ENCODE assay signal across 8 cellular contexts in the genomic region with DNA sequence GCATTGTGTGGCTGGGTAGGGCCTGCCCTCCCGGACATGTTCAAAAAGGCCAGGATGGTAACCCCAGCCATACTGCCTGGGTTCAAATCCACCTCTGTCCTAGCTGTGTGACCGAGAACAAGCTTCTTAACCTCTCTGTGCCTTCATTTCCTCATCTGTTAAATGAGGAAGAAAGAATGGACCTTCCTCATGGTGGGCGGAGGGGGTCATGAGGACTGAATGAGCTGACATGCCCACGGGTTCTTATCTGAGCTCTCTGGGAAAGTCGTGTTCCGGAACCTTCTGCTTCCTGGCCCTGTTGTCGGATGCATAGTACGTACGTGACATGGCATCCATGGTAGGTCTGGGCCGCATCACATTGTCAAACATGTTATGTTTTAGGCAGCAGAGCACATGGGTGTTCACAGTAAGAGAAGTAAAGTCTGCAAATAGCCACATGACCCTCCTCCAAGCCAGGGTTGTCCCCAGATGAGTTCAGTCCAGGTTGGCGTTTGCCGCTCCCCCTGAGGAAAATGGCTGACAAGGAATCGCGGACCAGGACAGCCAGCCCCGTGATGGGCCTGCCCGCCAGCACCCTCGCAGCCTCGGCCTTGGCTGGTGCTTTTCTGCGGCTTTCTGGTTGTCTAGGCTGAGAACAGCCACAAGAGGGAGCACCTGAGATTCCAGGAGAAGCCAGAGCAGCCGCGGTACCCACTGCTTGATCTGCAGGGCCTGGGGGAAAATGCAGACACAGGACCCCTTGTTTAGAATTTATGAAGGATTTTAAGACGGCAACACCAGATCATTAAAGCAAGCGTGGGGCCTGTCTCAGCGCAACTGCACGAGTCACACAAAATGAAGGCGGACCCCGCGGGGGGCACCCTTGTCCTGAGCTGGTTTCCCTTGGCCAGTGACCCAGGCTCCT. TPM values are rescaled to one million over a fixed set of nuclear protein-coding genes. Genes with fewer than 3 reads are reported as not detected.
DNase-seq lines count a peak whose midpoint lies in the region; ATAC-seq, FAIRE-seq and TF ChIP-seq lines count a peak whose summit lies in the region.

No MANE protein-coding gene starts in this region.

- no peaks in the 10 kb centered on the region for H4K20me1 ChIP-seq in OCI-LY1 (ENCODE audit: insufficient read depth, low read length)

- H3K27me3 Mint-ChIP-seq in CD4-positive, alpha-beta memory T cell = no peaks in the 10 kb centered on the region

- peaks cover 5 to 8% (median 6%) of the 10 kb centered on the region in 4 donors for H3K4me1 Mint-ChIP-seq in CD4-positive, alpha-beta memory T cell

- intact Hi-C loops in CD4-positive, alpha-beta memory T cell (cut with micrococcal nuclease) = loop anchor here (1.0 to 2.0 kb wide), 3 partner anchors 29 to 167 kb away; partner anchors contain the start of gene CA11
- intact Hi-C loops in mucosa of descending colon (cut with DNase I, micrococcal nuclease) = no loop called here

- CTCF ChIA-PET in CD4-positive, alpha-beta memory T cell (lab: Charles Lee; ENCODE audit: partially characterized antibody) = interaction anchor here (0.7 to 3.6 kb wide), 26 partner anchors 8 to 169 kb away, joined by 3 to 34 read pairs (median 5); partner anchors contain the start of genes CA11 and DBP

- no peaks in the 10 kb centered on the region for H3K79me2 ChIP-seq in OCI-LY1 (ENCODE audit: insufficient read depth, low read length)

- peak; percentile 68 for FAIRE-seq in HTR-8/SVneo (lab: Jason Lieb, UNC)

- ATAC-seq in mucosa of descending colon (peak; percentile 78), HG02588 (IDR thresholded peaks at IDR 0.05; ENCODE audit: unreplicated experiment) (no peak)

- POLR2A ChIA-PET in CD4-positive, alpha-beta memory T cell (lab: Charles Lee; ENCODE audit: partially characterized antibody) = interaction anchor here (0.6 to 3.3 kb wide), 6 partner anchors 8 to 77 kb away, joined by 3 to 25 read pairs (median 4); partner anchors contain the start of genes CA11 and DBP

- H3K36me3 Mint-ChIP-seq in CD4-positive, alpha-beta memory T cell = no peaks in the 10 kb centered on the region

- no peaks in the 10 kb centered on the region for H3K9me3 ChIP-seq in CD4-positive, alpha-beta memory T cell (ENCODE audit: control insufficient read depth in 1 of 2, low read length in 2 of 2)
- H3K9me3 ChIP-seq in OCI-LY1 (ENCODE audit: low read length) (no peaks in the 10 kb centered on the region), mucosa of descending colon (no peaks in the 10 kb centered on the region)

- no peaks in the 10 kb centered on the region for H3F3A ChIP-seq in OCI-LY1 (ENCODE audit: insufficient read depth, low read length)

- H3K27ac Mint-ChIP-seq in CD4-positive, alpha-beta memory T cell = peak overlapping the region in 3 of 7 donors; percentile 23 to 86 (median 64)

- H3K4me3 Mint-ChIP-seq in CD4-positive, alpha-beta memory T cell = peak overlapping the region in 1 of 8 donors; percentile 2

- no peak overlapping the region for H3K9ac ChIP-seq in OCI-LY1 (ENCODE audit: low read length)

- DNase-seq in CD4-positive, alpha-beta memory T cell = peak; percentile 72 to 80 (median 75)
- DNase-seq in HTR-8/SVneo (ENCODE audit: insufficient read length, low spot score) = peak; percentile 94
- DNase-seq in activated CD8-positive, alpha-beta memory T cell treated with anti-CD3 and anti-CD28 coated beads, Interleukin-2, amount 50 U/mL, for 48 hours = peak; percentile 86
- DNase-seq in epidermal melanocyte (ENCODE audit: insufficient read length, low spot score) = peak; percentile 99
- DNase-seq in mucosa of descending colon = peak; percentile 72 to 92 (median 82)
- peak; percentile 57 for DNase-seq in stimulated activated CD8-positive, alpha-beta memory T cell treated with anti-CD3 and anti-CD28 coated beads, Interleukin-4, amount 100 ng/mL, for 24 hours (ENCODE audit: low read depth)

- H3K9me3 Mint-ChIP-seq in CD4-positive, alpha-beta memory T cell = no peaks in the 10 kb centered on the region

- no peak overlapping the region for H2AFZ ChIP-seq in OCI-LY1 (ENCODE audit: low read length)

- H3K27me3 ChIP-seq in CD4-positive, alpha-beta memory T cell (ENCODE audit: insufficient read depth, low read length) = no peaks in the 10 kb centered on the region
- 0 out of 2 replicates have a peak, but pooled peaks cover 5% of the 10 kb centered on the region for H3K27me3 ChIP-seq in OCI-LY1 (ENCODE audit: insufficient read depth, low read length)

- H3K4me2 ChIP-seq in OCI-LY1 (ENCODE audit: low read length) = no peak overlapping the region

- no peaks in the 10 kb centered on the region for H3K9me2 ChIP-seq in OCI-LY1 (ENCODE audit: low read depth, low read length)

- H3K36me3 ChIP-seq in CD4-positive, alpha-beta memory T cell (ENCODE audit: insufficient read depth, low read length) = no peaks in the 10 kb centered on the region
- no peaks in the 10 kb centered on the region for H3K36me3 ChIP-seq in OCI-LY1 (ENCODE audit: insufficient read depth, low read length)
- H3K36me3 ChIP-seq in mucosa of descending colon (ENCODE audit: low read depth) = no peaks in the 10 kb centered on the region

- TF ChIP-seq CTCF in OCI-LY1 (IDR thresholded peaks at IDR 0.05; ENCODE audit: low read length) (peak; percentile 83), mucosa of descending colon (IDR thresholded peaks at IDR 0.05) (peak; percentile 74)

- H3K4me1 ChIP-seq in CD4-positive, alpha-beta memory T cell (ENCODE audit: insufficient read depth, low read length) = peaks cover 9% of the 10 kb centered on the region
- H3K4me1 ChIP-seq in OCI-LY1 (ENCODE audit: insufficient read depth, low read length, severe bottlenecking) (peaks cover 6% of the 10 kb centered on the region), mucosa of descending colon (ENCODE audit: low read depth) (peaks cover 20% of the 10 kb centered on the region)

- no peak overlapping the region for H3K4me3 ChIP-seq in CD4-positive, alpha-beta memory T cell (ENCODE audit: low read length in 2 of 2)
- H3K4me3 ChIP-seq in OCI-LY1 (ENCODE audit: low read depth, low read length, poor library complexity, severe bottlenecking) (no peak overlapping the region), mucosa of descending colon (no peak overlapping the region)

- H3K27ac ChIP-seq in CD4-positive, alpha-beta memory T cell (ENCODE audit: low read depth, low read length) = no peak overlapping the region
- H3K27ac ChIP-seq in OCI-LY1 (ENCODE audit: low read depth, low read length, poor library complexity, severe bottlenecking) = no peak overlapping the region

RNA-seq across cellular contexts. Expression of gene NTN5, which starts 2.4 kb away (rescaled TPM):
- 1 to 10 TPM; 2.3 to 3.3 TPM for total RNA-seq in CD4-positive, alpha-beta memory T cell
- polyA plus RNA-seq in CD4-positive, alpha-beta memory T cell = under 1 TPM in 1 of 2 donors, not detected in 1; 0.62 TPM
- total RNA-seq in mucosa of descending colon = 1 to 10 TPM in 1 of 3 donors, under 1 TPM in 2; 0.22 to 1.2 (median 0.46) TPM

RNA-seq across cellular contexts. Expression of gene FUT2, which starts 20.6 kb away (rescaled TPM):
- not detected for total RNA-seq in CD4-positive, alpha-beta memory T cell
- under 1 TPM; 0.11 to 0.59 TPM for polyA plus RNA-seq in CD4-positive, alpha-beta memory T cell
- total RNA-seq in mucosa of descending colon = 100 to 1,000 TPM in 2 of 3 donors, 10 to 100 TPM in 1; 44.7 to 137 (median 116) TPM

RNA-seq across cellular contexts. Expression of gene CA11, which starts 29.2 kb away (rescaled TPM):
- 10 to 100 TPM; 13.7 to 15.4 TPM for total RNA-seq in CD4-positive, alpha-beta memory T cell
- polyA plus RNA-seq in CD4-positive, alpha-beta memory T cell = 1 to 10 TPM; 5.0 to 9.4 TPM
- total RNA-seq in mucosa of descending colon = 10 to 100 TPM in 1 of 3 donors, 1 to 10 TPM in 2; 1.8 to 19.9 (median 3.7) TPM

RNA-seq across cellular contexts. Expression of gene DBP, which starts 38.0 kb away (rescaled TPM):
- total RNA-seq in CD4-positive, alpha-beta memory T cell = 10 to 100 TPM; 62.6 to 69.5 TPM
- polyA plus RNA-seq in CD4-positive, alpha-beta memory T cell = 100 to 1,000 TPM in 1 of 2 donors, 10 to 100 TPM in 1; 37.4 to 113 TPM
- 10 to 100 TPM in 2 of 3 donors, 1 to 10 TPM in 1; 8.2 to 18.4 (median 11.1) TPM for total RNA-seq in mucosa of descending colon

RNA-seq across cellular contexts. Expression of gene MAMSTR, which starts 44.4 kb away (rescaled TPM):
- total RNA-seq in CD4-positive, alpha-beta memory T cell = 1 to 10 TPM; 2.1 to 2.5 TPM
- under 1 TPM; 0.71 to 0.73 TPM for polyA plus RNA-seq in CD4-positive, alpha-beta memory T cell
- 1 to 10 TPM in 1 of 3 donors, under 1 TPM in 2; 0.31 to 2.4 (median 0.61) TPM for total RNA-seq in mucosa of descending colon

Comparison
In these comparisons a context has a peak if more than half of its experiments do, and no peak if none do; other contexts are left out.
1. RNA of gene FUT2, which starts 20.6 kb away (total RNA-seq): 44.7 to 137 TPM in mucosa of descending colon; not detected in CD4-positive, alpha-beta memory T cell; every median in the first group is over 10 times any median in the second.
2. Peak in every context shown above with its lines, with median percentiles within 50 percentile points of each other: DNase-seq.